22 cellular contexts compared by ENCODE assay signal in genomic region chr11:11444800-11445126, GRCh38.
A peak's percentile ranks its signal among the peaks of the same experiment; 100 is the strongest.
DNase-seq lines count a peak whose midpoint lies in the region; ATAC-seq, FAIRE-seq and TF ChIP-seq lines count a peak whose summit lies in the region.
"Had no signal": no experiment of that assay in that cellular context is flagged by ENCODE, and none has a peak within 500 bp of the region (broad histone marks: within the 10 kb centered on the region; RNA-seq: fewer than 3 reads in every experiment).

No MANE protein-coding gene starts in this region.

- ATAC-seq in gastroesophageal sphincter = no peak
- ATAC-seq in gastrocnemius medialis = peak in 1 of 2 donors; percentile 32
- ATAC-seq in HG03521 (IDR thresholded peaks at IDR 0.05; ENCODE audit: unreplicated experiment) = no peak
- no peak for ATAC-seq in HG03196 (IDR thresholded peaks at IDR 0.05; ENCODE audit: unreplicated experiment)
- ATAC-seq: activated CD4-positive, alpha-beta T cell treated with anti-CD3 and anti-CD28 coated beads for 36 hours had no signal

- no peak for TF ChIP-seq CTCF in bronchial epithelial cell (IDR thresholded peaks at IDR 0.05; ENCODE audit: insufficient read depth, low read length, severe bottlenecking)
- no peak for TF ChIP-seq CTCF in gastroesophageal sphincter (IDR thresholded peaks at IDR 0.05)
- no peak for TF ChIP-seq CTCF in gastrocnemius medialis (IDR thresholded peaks at IDR 0.05 in 4 of 5, conservative IDR thresholded peaks at IDR 0.05 in 1 of 5)

- H3K9me3 ChIP-seq in gastroesophageal sphincter = no peaks in the 10 kb centered on the region
- H3K9me3 ChIP-seq in gastrocnemius medialis = no peaks in the 10 kb centered on the region
- H3K9me3 ChIP-seq: spleen, transverse colon had no signal

- DNase-seq in NCI-H446 treated with DMSO at 0.1 percent for 48 hours (lab: John Stamatoyannopoulos, UW) (peak; percentile 57), bronchial epithelial cell (ENCODE audit: low read depth) (no peak), gastrocnemius medialis (no peak), SHP77 (lab: John Stamatoyannopoulos, UW) (no peak)
- DNase-seq in central memory CD4-positive, alpha-beta T cell = no peak
- DNase-seq: activated CD4-positive, alpha-beta T cell treated with anti-CD3 and anti-CD28 coated beads for 36 hours; DMS53; immature natural killer cell; Kasumi-1; NCI-H1092; NCI-H187 treated with DMSO at 0.1 percent for 48 hours; RPMI8226; spleen; stimulated activated CD4-positive, alpha-beta T cell treated with anti-CD3 and anti-CD28 coated beads, Interleukin-4, amount 100 ng/mL, for 1 hour; stimulated activated naive CD4-positive, alpha-beta T cell; transverse colon had no signal

- no peak overlapping the region for H3K4me3 ChIP-seq in bronchial epithelial cell (ENCODE audit: low read depth, low read length)
- H3K4me3 ChIP-seq in gastroesophageal sphincter = no peak overlapping the region
- no peak overlapping the region for H3K4me3 ChIP-seq in gastrocnemius medialis
- H3K4me3 ChIP-seq: hepatocyte, neural progenitor cell, spleen, transverse colon had no signal

- intact Hi-C loops in gastrocnemius medialis (cut with DNase I; ENCODE audit: low total_unique reads) = no loop called here

- WGBS in gastroesophageal sphincter (ENCODE audit: low coverage in 1 of 2), 2 donors = 6 to 32% methylated on average over 2 to 5 of the region's 5 CpGs

- H3K27ac ChIP-seq in gastroesophageal sphincter (peak overlapping the region in 3 of 4 donors; percentile 78 to 86 (median 79)), gastrocnemius medialis (peak overlapping the region in 3 of 4 donors; percentile 2 to 76 (median 13))
- H3K27ac ChIP-seq: hepatocyte, neural progenitor cell, spleen had no signal

- H3K36me3 ChIP-seq in bronchial epithelial cell (ENCODE audit: control insufficient read depth, insufficient read depth, low read length) (no peaks in the 10 kb centered on the region), gastroesophageal sphincter (peaks cover 0 to 10% of the 10 kb centered on the region in 2 donors), gastrocnemius medialis (no peaks in the 10 kb centered on the region)
- H3K36me3 ChIP-seq: neural progenitor cell, spleen, transverse colon had no signal

- in situ Hi-C loops in gastrocnemius medialis (cut with MboI; ENCODE audit: low sequenced_read_pairs in 4 of 4) = no loop called here

- no peak for TF ChIP-seq EP300 in gastroesophageal sphincter (IDR thresholded peaks at IDR 0.05)

- H3K27me3 ChIP-seq in bronchial epithelial cell (ENCODE audit: control insufficient read depth, insufficient read depth, low read length) (no peaks in the 10 kb centered on the region), gastroesophageal sphincter (no peaks in the 10 kb centered on the region), gastrocnemius medialis (no peaks in the 10 kb centered on the region)
- H3K27me3 ChIP-seq: hepatocyte, neural progenitor cell, spleen, transverse colon had no signal

- FAIRE-seq in bronchial epithelial cell (lab: Jason Lieb, UNC) = peak; percentile 36
- FAIRE-seq: TTC549 had no signal

- H3K4me1 ChIP-seq in gastroesophageal sphincter (peaks cover 0 to 37% (median 11%) of the 10 kb centered on the region in 3 donors), gastrocnemius medialis (peaks cover 10 to 13% of the 10 kb centered on the region in 2 donors)
- H3K4me1 ChIP-seq: spleen had no signal

- no peak for TF ChIP-seq POLR2A in gastroesophageal sphincter (IDR thresholded peaks at IDR 0.05)
- no peak for TF ChIP-seq POLR2A in gastrocnemius medialis (IDR thresholded peaks at IDR 0.05)
